8 cellular contexts compared by ENCODE assay signal in genomic region chr7:139230774-139231512, GRCh38. TPM values are rescaled to one million over a fixed set of nuclear protein-coding genes. Genes with fewer than 3 reads are reported as not detected.
DNase-seq lines count a peak whose midpoint lies in the region; ATAC-seq, FAIRE-seq and TF ChIP-seq lines count a peak whose summit lies in the region.

UBN2 (plus strand) TSS chr7:139231237; CDS start chr7:139231485, 248 bp downstream.

- H3K27ac ChIP-seq in kidney (ENCODE audit: low read depth in 2 of 2, low read length in 2 of 2): peak within 1 kb of the TSS; percentile 95 to 96

- ATAC-seq in GM19043 (IDR thresholded peaks at IDR 0.05; ENCODE audit: low read depth, unreplicated experiment) (peak; percentile 95), HG03378 (IDR thresholded peaks at IDR 0.05; ENCODE audit: unreplicated experiment) (peak; percentile 96)

- peak within 1 kb of the TSS; percentile 95 for H3K4me3 ChIP-seq in AG10803 (ENCODE audit: low read length)
- H3K4me3 ChIP-seq in kidney (ENCODE audit: low read length in 2 of 2): peak within 1 kb of the TSS; percentile 93 to 96

- no peaks in the 10 kb centered on the region for H3K36me3 ChIP-seq in kidney (ENCODE audit: control insufficient read depth in 1 of 2, insufficient read depth in 2 of 2, low read length in 2 of 2)

- intact Hi-C loops in kidney (cut with DNase I): no loop called here

- H3K9me3 ChIP-seq in kidney (ENCODE audit: control insufficient read depth in 1 of 2, low read length in 2 of 2): no peaks in the 10 kb centered on the region

- TF ChIP-seq CTCF in AG10803 (conservative IDR thresholded peaks at IDR 0.05; ENCODE audit: low read length) (no peak), kidney (IDR thresholded peaks at IDR 0.05; ENCODE audit: borderline replicate concordance, extremely low read depth, insufficient read depth) (no peak)

- peak; percentile 96 for DNase-seq in AG10803 (ENCODE audit: low read depth)
- peak; percentile 94 for DNase-seq in NCI-H460 (ENCODE audit: extremely low read depth, low read depth)
- peak; percentile 87 for DNase-seq in activated CD4-positive, CD25-positive, alpha-beta regulatory T cell treated with anti-CD3 and anti-CD28 coated beads, Interleukin-2, amount 50 U/mL, for 72 hours
- DNase-seq in cerebellum (ENCODE audit: low spot score): peak; percentile 99
- DNase-seq in kidney: peak; percentile 99
- peak; percentile 97 for DNase-seq in stimulated activated CD4-positive, alpha-beta T cell treated with anti-CD3 and anti-CD28 coated beads, Interleukin-15, amount 100 ng/mL, for 24 hours

- peaks cover 0 to 7% of the 10 kb centered on the region in 2 donors for H3K4me1 ChIP-seq in kidney (ENCODE audit: control insufficient read depth in 1 of 2, insufficient read depth in 1 of 2, low read depth in 1 of 2, low read length in 2 of 2)

- H3K9ac ChIP-seq in kidney (ENCODE audit: low read length in 2 of 2): peak within 1 kb of the TSS; percentile 95

- FAIRE-seq in kidney (lab: Jason Lieb, UNC): peak; percentile 76

RNA-seq across cellular contexts. Expression of gene UBN2, which starts in this region (rescaled TPM):
- 5.4 and 6.5 TPM in 2 replicates for total RNA-seq in NCI-H460 (2014; rRNA removed; shearing (Covaris generic))
- 5.4 and 5.9 TPM in 2 replicates for polyA plus RNA-seq in NCI-H460 (2014; cell fraction: nucleus; rRNA removed)
- 31.9 TPM for total RNA-seq in cerebellum
- 22.2 TPM for total RNA-seq in kidney
- 2.0 TPM for polyA plus RNA-seq in kidney (ENCODE audit: insufficient read depth, low read depth, low replicate concordance)

Comparison
In these comparisons a context has a peak if more than half of its experiments do, and no peak if none do; other contexts are left out.
1. Peak in every context shown above with its lines: DNase-seq, ATAC-seq, H3K4me3 ChIP-seq and H3K27ac ChIP-seq.